In genomic region chr15:35081626-35082365, GRCh38 we compare ENCODE assay signal across 2 cellular contexts. TPM values are rescaled to one million over a fixed set of nuclear protein-coding genes. Genes with fewer than 3 reads are reported as not detected.
"Had no signal": no experiment of that assay in that cellular context is flagged by ENCODE, and none has a peak within 500 bp of the region (broad histone marks: within the 10 kb centered on the region; RNA-seq: fewer than 3 reads in every experiment).

No MANE protein-coding gene starts in this region.

RNA-seq across cellular contexts. Expression of gene NANOGP8, which starts 3.3 kb away (rescaled TPM):
- total RNA-seq: G401, GM12878 had no signal
- polyA plus RNA-seq: GM12878 had no signal
